28 cellular contexts compared by ENCODE assay signal in the genomic region with DNA sequence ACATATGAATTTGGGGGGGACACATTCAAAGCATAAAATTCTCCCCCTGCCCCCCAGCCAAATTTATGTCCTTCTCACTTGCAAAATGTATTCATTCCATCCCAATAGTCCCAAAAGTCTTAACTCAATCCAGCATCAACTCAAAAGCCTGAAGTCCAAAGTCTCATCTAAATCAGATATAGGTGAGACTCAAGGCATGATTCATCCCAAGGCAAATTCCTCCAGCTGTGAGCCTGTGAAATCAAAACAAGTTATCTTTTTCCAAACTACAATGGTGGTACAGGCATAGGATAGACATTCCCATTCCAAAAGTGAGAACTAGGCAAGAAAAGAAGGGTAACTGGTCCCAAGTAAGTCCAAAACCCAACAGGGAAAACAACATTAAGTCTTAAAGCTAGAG.
"Had no signal": no experiment of that assay in that cellular context is flagged by ENCODE, and none has a peak within 500 bp of the region (broad histone marks: within the 10 kb centered on the region; RNA-seq: fewer than 3 reads in every experiment).

No MANE protein-coding gene starts in this region.

- H3K9ac ChIP-seq: neural progenitor cell, parathyroid adenoma had no signal

- H3K4me2 ChIP-seq: neural progenitor cell, smooth muscle cell had no signal

- H3K79me2 ChIP-seq: parathyroid adenoma had no signal

- H3K27me3 ChIP-seq: neural progenitor cell, ovary, right lobe of liver, spleen, suprapubic skin, testis, tibial nerve, upper lobe of right lung, uterus had no signal

- H2AFZ ChIP-seq: neural progenitor cell, parathyroid adenoma had no signal

- H3K27ac ChIP-seq: neural progenitor cell, ovary, parathyroid adenoma, psoas muscle, right lobe of liver, sigmoid colon, spleen, suprapubic skin, testis, tibial nerve, upper lobe of right lung, uterus had no signal

- H3K4me1 ChIP-seq: neural progenitor cell, parathyroid adenoma, psoas muscle, right lobe of liver, sigmoid colon, suprapubic skin, testis, tibial nerve, upper lobe of right lung, uterus had no signal

- H3K9me3 ChIP-seq: ovary, psoas muscle, right lobe of liver, sigmoid colon, spleen, suprapubic skin, testis, tibial nerve, upper lobe of right lung, uterus had no signal

- ATAC-seq: naive thymus-derived CD4-positive, alpha-beta T cell; natural killer cell; psoas muscle; right cardiac atrium; right lobe of liver; stimulated activated memory B cell treated with anti-CD40 and anti-IgM and Interleukin-4, amounts not matched to agents 10 μg/mL and 1 μg/mL and 100 μg/mL, for 72 hours; stimulated activated naive CD8-positive, alpha-beta T cell treated with anti-CD3 and anti-CD28 coated beads, Interleukin-15, amount 100 ng/mL, for 72 hours; stimulated activated naive CD8-positive, alpha-beta T cell treated with anti-CD3 and anti-CD28 coated beads, Interleukin-15, Interleukin-2, amounts not matched to agents 100 U/mL and 50 U/mL, for 24 hours; upper lobe of right lung had no signal

- H3K4me3 ChIP-seq: neural progenitor cell, ovary, psoas muscle, right lobe of liver, sigmoid colon, smooth muscle cell, spleen, suprapubic skin, testis, tibial nerve, upper lobe of right lung, uterus had no signal

- H3K36me3 ChIP-seq: neural progenitor cell, ovary, right lobe of liver, sigmoid colon, spleen, suprapubic skin, upper lobe of right lung, uterus had no signal

- DNase-seq: naive thymus-derived CD4-positive, alpha-beta T cell; natural killer cell; occipital lobe; ovary; posterior cingulate gyrus; psoas muscle; right cardiac atrium; right lobe of liver; sigmoid colon; spleen; stimulated activated CD4-positive, alpha-beta T cell treated with anti-CD3 and anti-CD28 coated beads, Interleukin-12 subunit alpha, Interleukin-12 subunit beta, amount 100 ng/mL, for 4 hours; stimulated activated CD4-positive, alpha-beta T cell treated with anti-CD3 and anti-CD28 coated beads, Interleukin-1b, Interleukin-23, amount 100 ng/mL, for 48 hours; stimulated activated CD4-positive, alpha-beta T cell treated with anti-CD3 and anti-CD28 coated beads, Interleukin-4, amount 100 ng/mL, for 1 hour; stimulated activated CD4-positive, alpha-beta T cell treated with anti-CD3 and anti-CD28 coated beads, Interleukin-4, amount 100 ng/mL, for 4 hours; stimulated activated CD8-positive, alpha-beta memory T cell treated with anti-CD3 and anti-CD28 coated beads, Interleukin-4, amount 100 ng/mL, for 48 hours; stimulated activated naive CD4-positive, alpha-beta T cell; stimulated activated naive CD8-positive, alpha-beta T cell treated with anti-CD3 and anti-CD28 coated beads, Interleukin-15, amount 100 ng/mL, for 72 hours; stimulated activated naive CD8-positive, alpha-beta T cell treated with anti-CD3 and anti-CD28 coated beads, Interleukin-15, Interleukin-2, amounts not matched to agents 100 U/mL and 50 U/mL, for 24 hours; substantia nigra; testis; upper lobe of right lung; uterus had no signal
